ENCODE assay signal across 1 cellular context in genomic region chr5:172395483-172395882, GRCh38.
TF ChIP-seq lines count a peak whose summit lies in the region.

No MANE protein-coding gene starts in this region.

TF ChIP-seq in K562, 482 proteins besides CTCF, POLR2A, EP300 and RAD21:
- peak; percentile 69 for TF ChIP-seq FOSL1 (tag; conservative IDR thresholded peaks at IDR 0.05)
- TF ChIP-seq RFX7 (CRISPR knock-in tag; IDR thresholded peaks at IDR 0.05) = no peak
- TF ChIP-seq SRSF3 (IDR thresholded peaks at IDR 0.05; ENCODE audit: insufficient read depth, low read length) = no peak
- TF ChIP-seq, protein P1, sequence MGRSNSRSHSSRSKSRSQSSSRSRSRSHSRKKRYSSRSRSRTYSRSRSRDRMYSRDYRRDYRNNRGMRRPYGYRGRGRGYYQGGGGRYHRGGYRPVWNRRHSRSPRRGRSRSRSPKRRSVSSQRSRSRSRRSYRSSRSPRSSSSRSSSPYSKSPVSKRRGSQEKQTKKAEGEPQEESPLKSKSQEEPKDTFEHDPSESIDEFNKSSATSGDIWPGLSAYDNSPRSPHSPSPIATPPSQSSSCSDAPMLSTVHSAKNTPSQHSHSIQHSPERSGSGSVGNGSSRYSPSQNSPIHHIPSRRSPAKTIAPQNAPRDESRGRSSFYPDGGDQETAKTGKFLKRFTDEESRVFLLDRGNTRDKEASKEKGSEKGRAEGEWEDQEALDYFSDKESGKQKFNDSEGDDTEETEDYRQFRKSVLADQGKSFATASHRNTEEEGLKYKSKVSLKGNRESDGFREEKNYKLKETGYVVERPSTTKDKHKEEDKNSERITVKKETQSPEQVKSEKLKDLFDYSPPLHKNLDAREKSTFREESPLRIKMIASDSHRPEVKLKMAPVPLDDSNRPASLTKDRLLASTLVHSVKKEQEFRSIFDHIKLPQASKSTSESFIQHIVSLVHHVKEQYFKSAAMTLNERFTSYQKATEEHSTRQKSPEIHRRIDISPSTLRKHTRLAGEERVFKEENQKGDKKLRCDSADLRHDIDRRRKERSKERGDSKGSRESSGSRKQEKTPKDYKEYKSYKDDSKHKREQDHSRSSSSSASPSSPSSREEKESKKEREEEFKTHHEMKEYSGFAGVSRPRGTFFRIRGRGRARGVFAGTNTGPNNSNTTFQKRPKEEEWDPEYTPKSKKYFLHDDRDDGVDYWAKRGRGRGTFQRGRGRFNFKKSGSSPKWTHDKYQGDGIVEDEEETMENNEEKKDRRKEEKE (IDR thresholded peaks at IDR 0.05; ENCODE audit: borderline replicate concordance in 1 of 2, control insufficient read depth in 1 of 2, low read depth in 2 of 2, low read length in 1 of 2) = no peak
- TF ChIP-seq CBFA2T3 (IDR thresholded peaks at IDR 0.05) = peak; percentile 27; the same call in 1 of the 2 replicates
- no peak for TF ChIP-seq ZNF124 (CRISPR knock-in tag; IDR thresholded peaks at IDR 0.05)
- no peak for TF ChIP-seq ZNF311 (CRISPR knock-in tag; IDR thresholded peaks at IDR 0.05)
- no peak for TF ChIP-seq ZNF586 (CRISPR knock-in tag; conservative IDR thresholded peaks at IDR 0.05)
- no peak for TF ChIP-seq FOXA1 (IDR thresholded peaks at IDR 0.05; ENCODE audit: borderline replicate concordance)
- no peak for TF ChIP-seq MTA3 (IDR thresholded peaks at IDR 0.05; ENCODE audit: borderline replicate concordance)
- TF ChIP-seq SIN3A (IDR thresholded peaks at IDR 0.05; ENCODE audit: borderline replicate concordance in 2 of 2, control insufficient read depth in 1 of 2, low read depth in 2 of 2, low read length in 2 of 2) = no peak
- TF ChIP-seq ZNF324 (CRISPR knock-in tag; IDR thresholded peaks at IDR 0.05) = no peak
